22 cellular contexts compared by ENCODE assay signal in the genomic region with DNA sequence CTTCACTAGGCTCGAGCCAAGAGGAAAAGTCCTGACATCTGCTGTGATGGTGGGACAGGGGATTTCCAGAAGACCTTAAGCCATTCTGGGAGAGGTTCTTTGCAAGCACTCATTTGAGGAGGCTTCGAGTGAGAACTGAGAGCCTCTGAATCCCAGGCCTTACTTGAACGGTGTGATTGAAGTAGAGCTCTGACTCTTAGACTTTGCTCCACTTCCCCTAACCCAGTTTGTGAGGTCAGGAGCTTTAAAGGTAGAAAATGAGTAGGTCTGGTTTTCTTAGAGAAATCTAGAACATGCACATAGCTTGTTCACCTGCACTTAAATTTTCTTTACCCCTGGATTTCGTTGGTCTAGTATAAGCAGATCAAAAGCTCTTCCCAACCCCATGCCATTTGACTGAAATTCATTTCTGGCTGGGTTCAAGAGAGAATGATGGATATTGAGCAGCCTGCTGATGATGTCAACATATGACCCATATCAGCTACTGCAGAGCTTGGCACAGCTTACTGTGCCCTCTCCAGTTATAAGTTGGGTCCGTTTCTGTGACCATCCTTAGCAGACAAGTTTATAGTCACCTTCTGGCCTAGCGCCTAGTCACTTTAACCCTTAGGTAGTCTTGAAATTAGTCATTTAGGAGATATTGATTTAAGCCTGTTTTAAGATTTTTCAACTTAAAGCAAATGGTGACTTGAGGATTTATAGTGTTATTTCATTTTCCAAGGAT.
"Had no signal": no experiment of that assay in that cellular context is flagged by ENCODE, and none has a peak within 500 bp of the region (broad histone marks: within the 10 kb centered on the region; RNA-seq: fewer than 3 reads in every experiment).

No MANE protein-coding gene starts in this region.

- H3K4me3 ChIP-seq: esophagus muscularis mucosa, gastroesophageal sphincter, heart left ventricle, hepatocyte, left lung, lower lobe of right lung, mucosa of descending colon had no signal

- H3K36me3 Mint-ChIP-seq: mesothelial cell of epicardium had no signal

- DNase-seq: cortex of kidney; effector CD8-positive, alpha-beta T cell; effector memory CD8-positive, alpha-beta T cell; foreskin keratinocyte; heart left ventricle; hypothalamus; left cardiac atrium; left lung; left ventricle myocardium superior; lower lobe of right lung; mesenchymal stem cell; mucosa of descending colon had no signal

- H3K4me2 ChIP-seq: hepatocyte had no signal

- H3K36me3 ChIP-seq: gastroesophageal sphincter, heart left ventricle, left lung, lower lobe of right lung had no signal

- H3K4me1 ChIP-seq: foreskin keratinocyte, heart left ventricle, left lung, lower lobe of right lung had no signal

- H3K4me3 Mint-ChIP-seq: dendritic cell treated with granulocyte-macrophage colony-stimulating factor and Interleukin-4, amounts not matched to agents 40 ng/mL and 50 ng/mL, for 4 days; effector memory CD8-positive, alpha-beta T cell; mesothelial cell of epicardium had no signal

- FAIRE-seq: colon, endothelial cell of umbilical vein, frontal cortex, islet of Langerhans, keratinocyte had no signal

- H3K9me3 Mint-ChIP-seq: dendritic cell treated with granulocyte-macrophage colony-stimulating factor and Interleukin-4, amounts not matched to agents 40 ng/mL and 50 ng/mL, for 4 days; effector memory CD8-positive, alpha-beta T cell; mesothelial cell of epicardium had no signal

- H3K27ac Mint-ChIP-seq: dendritic cell treated with granulocyte-macrophage colony-stimulating factor and Interleukin-4, amounts not matched to agents 40 ng/mL and 50 ng/mL, for 4 days; effector memory CD8-positive, alpha-beta T cell; mesothelial cell of epicardium had no signal

- ATAC-seq: effector memory CD8-positive, alpha-beta T cell; gastroesophageal sphincter; heart left ventricle; left cardiac atrium; left lung; left ventricle myocardium superior; mucosa of descending colon had no signal

- H3K9me3 ChIP-seq: esophagus muscularis mucosa, gastroesophageal sphincter, heart left ventricle, left lung, lower lobe of right lung, mucosa of descending colon had no signal

- H3K79me2 ChIP-seq: hepatocyte had no signal

- H3K27me3 ChIP-seq: esophagus muscularis mucosa, gastroesophageal sphincter, hepatocyte, left lung had no signal

- H3K27ac ChIP-seq: esophagus muscularis mucosa, foreskin keratinocyte, gastroesophageal sphincter, heart left ventricle, hepatocyte, left lung, lower lobe of right lung had no signal

- H2AFZ ChIP-seq: hepatocyte had no signal
